8 cellular contexts compared by ENCODE assay signal in genomic region chr12:3752741-3753486, GRCh38. TPM values are rescaled to one million over a fixed set of nuclear protein-coding genes. Genes with fewer than 3 reads are reported as not detected.
DNase-seq lines count a peak whose midpoint lies in the region; ATAC-seq and TF ChIP-seq lines count a peak whose summit lies in the region.

A gene with protein sequence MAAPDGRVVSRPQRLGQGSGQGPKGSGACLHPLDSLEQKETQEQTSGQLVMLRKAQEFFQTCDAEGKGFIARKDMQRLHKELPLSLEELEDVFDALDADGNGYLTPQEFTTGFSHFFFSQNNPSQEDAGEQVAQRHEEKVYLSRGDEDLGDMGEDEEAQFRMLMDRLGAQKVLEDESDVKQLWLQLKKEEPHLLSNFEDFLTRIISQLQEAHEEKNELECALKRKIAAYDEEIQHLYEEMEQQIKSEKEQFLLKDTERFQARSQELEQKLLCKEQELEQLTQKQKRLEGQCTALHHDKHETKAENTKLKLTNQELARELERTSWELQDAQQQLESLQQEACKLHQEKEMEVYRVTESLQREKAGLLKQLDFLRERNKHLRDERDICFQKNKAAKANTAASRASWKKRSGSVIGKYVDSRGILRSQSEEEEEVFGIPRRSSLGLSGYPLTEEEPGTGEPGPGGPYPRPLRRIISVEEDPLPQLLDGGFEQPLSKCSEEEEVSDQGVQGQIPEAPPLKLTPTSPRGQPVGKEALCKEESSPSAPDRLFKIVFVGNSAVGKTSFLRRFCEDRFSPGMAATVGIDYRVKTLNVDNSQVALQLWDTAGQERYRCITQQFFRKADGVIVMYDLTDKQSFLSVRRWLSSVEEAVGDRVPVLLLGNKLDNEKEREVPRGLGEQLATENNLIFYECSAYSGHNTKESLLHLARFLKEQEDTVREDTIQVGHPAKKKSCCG (minus strand): TSS chr12:3753109. CDS start chr12:3696999, 56,110 bp downstream.

- TF ChIP-seq POLR2A in upper lobe of left lung (IDR thresholded peaks at IDR 0.05): no peak

- H3K36me3 ChIP-seq in ACC112 (ENCODE audit: insufficient read depth, low read length) (no peaks in the 10 kb centered on the region), NT2/D1 (ENCODE audit: insufficient read depth, insufficient read length, low read length) (no peaks in the 10 kb centered on the region), parathyroid adenoma (ENCODE audit: control insufficient read depth, insufficient read depth, low read length) (no peaks in the 10 kb centered on the region), upper lobe of left lung (no peaks in the 10 kb centered on the region)

- H3K79me2 ChIP-seq in ACC112 (ENCODE audit: control insufficient read depth, insufficient read depth, low read length, unreplicated experiment) (peaks cover 30% of the 10 kb centered on the region), parathyroid adenoma (no peaks in the 10 kb centered on the region)

- H3K9ac ChIP-seq in NT2/D1 (ENCODE audit: insufficient read length, low read depth) (peak within 1 kb of the TSS; percentile 69), parathyroid adenoma (no peak within 1 kb of the TSS)

- WGBS in upper lobe of left lung, 2 donors: 4 to 8% methylated on average over 32 to 36 of the region's 62 CpGs

- H2AFZ ChIP-seq in ACC112 (ENCODE audit: low read length, unreplicated experiment) (peak within 1 kb of the TSS; percentile 81), parathyroid adenoma (peak within 1 kb of the TSS; percentile 69)

- no peak for TF ChIP-seq EP300 in upper lobe of left lung (IDR thresholded peaks at IDR 0.05)

- H3K27me3 ChIP-seq in ACC112 (ENCODE audit: insufficient read depth, low read length): no peaks in the 10 kb centered on the region
- H3K27me3 ChIP-seq in NT2/D1 (ENCODE audit: insufficient read depth, insufficient read length): peaks cover 36% of the 10 kb centered on the region
- H3K27me3 ChIP-seq in parathyroid adenoma (ENCODE audit: control insufficient read depth, insufficient read depth, low read length): no peaks in the 10 kb centered on the region
- no peaks in the 10 kb centered on the region for H3K27me3 ChIP-seq in upper lobe of left lung

- H3K4me1 ChIP-seq in ACC112 (ENCODE audit: control insufficient read depth, insufficient read depth, low read length, unreplicated experiment) (peaks cover 21% of the 10 kb centered on the region), NT2/D1 (ENCODE audit: insufficient read depth, insufficient read length) (peaks cover 15% of the 10 kb centered on the region), parathyroid adenoma (no peaks in the 10 kb centered on the region), upper lobe of left lung (peaks cover 13 to 27% (median 23%) of the 10 kb centered on the region in 4 donors)

- H3K4me3 ChIP-seq in ACC112 (ENCODE audit: low read depth, low read length) (peak within 1 kb of the TSS; percentile 78), NT2/D1 (ENCODE audit: insufficient read length, low read depth) (peak within 1 kb of the TSS; percentile 56), foreskin fibroblast (ENCODE audit: low read depth in 1 of 2, low read length in 2 of 2) (peak within 1 kb of the TSS; percentile 31 to 52), parathyroid adenoma (ENCODE audit: low read depth, low read length) (no peak within 1 kb of the TSS), upper lobe of left lung (peak within 1 kb of the TSS; percentile 37 to 55 (median 51))

- DNase-seq in NT2/D1 (ENCODE audit: low read depth, low spot score) (peak; percentile 98), activated T-cell treated with anti-CD3 and anti-CD28 coated beads for 48 hours (ENCODE audit: low read depth) (peak; percentile 86), foreskin fibroblast (peak; percentile 48 to 84), upper lobe of left lung (peak; percentile 63 to 96)

- H3K27ac ChIP-seq in ACC112 (ENCODE audit: low read depth, low read length) (peak within 1 kb of the TSS; percentile 60), parathyroid adenoma (peak within 1 kb of the TSS; percentile 5), upper lobe of left lung (peak within 1 kb of the TSS; percentile 71 to 85 (median 82))

- no peak within 1 kb of the TSS for H3K4me2 ChIP-seq in parathyroid adenoma (ENCODE audit: low read length)

- H3K9me3 ChIP-seq in NT2/D1 (ENCODE audit: insufficient read depth, low read length) (no peaks in the 10 kb centered on the region), parathyroid adenoma (ENCODE audit: control insufficient read depth, low read length) (no peaks in the 10 kb centered on the region), upper lobe of left lung (no peaks in the 10 kb centered on the region)

- peak; percentile 70 for ATAC-seq in GM18520 (IDR thresholded peaks at IDR 0.05; ENCODE audit: unreplicated experiment)
- peak; percentile 25 for ATAC-seq in HG03060 (IDR thresholded peaks at IDR 0.05; ENCODE audit: low read depth, unreplicated experiment)
- peak; percentile 83 to 94 for ATAC-seq in upper lobe of left lung (ENCODE audit: low FRiP score in 2 of 2)

- TF ChIP-seq CTCF in foreskin fibroblast (IDR thresholded peaks at IDR 0.05; ENCODE audit: low read depth, low read length) (peak; percentile 49), parathyroid adenoma (IDR thresholded peaks at IDR 0.05) (peak; percentile 53), upper lobe of left lung (IDR thresholded peaks at IDR 0.05) (peak; percentile 80 to 96 (median 89))

RNA-seq across cellular contexts. Expression of the gene that starts here (rescaled TPM):
- total RNA-seq in upper lobe of left lung: 10 to 100 TPM in 2 of 6 donors, 1 to 10 TPM in 4; 5.5 to 19.9 (median 7.2) TPM

Comparison
In these comparisons a context has a peak if more than half of its experiments do, and no peak if none do; other contexts are left out.
1. H3K27ac ChIP-seq: peak in every context shown above with its lines; median percentile 82 in upper lobe of left lung; 60 in ACC112; 5 in parathyroid adenoma.
2. ATAC-seq: peak in every context shown above with its lines; median percentile 88 in upper lobe of left lung; 70 in GM18520; 25 in HG03060.